Comparison of ENCODE assay signal across 8 cellular contexts in the genomic region with DNA sequence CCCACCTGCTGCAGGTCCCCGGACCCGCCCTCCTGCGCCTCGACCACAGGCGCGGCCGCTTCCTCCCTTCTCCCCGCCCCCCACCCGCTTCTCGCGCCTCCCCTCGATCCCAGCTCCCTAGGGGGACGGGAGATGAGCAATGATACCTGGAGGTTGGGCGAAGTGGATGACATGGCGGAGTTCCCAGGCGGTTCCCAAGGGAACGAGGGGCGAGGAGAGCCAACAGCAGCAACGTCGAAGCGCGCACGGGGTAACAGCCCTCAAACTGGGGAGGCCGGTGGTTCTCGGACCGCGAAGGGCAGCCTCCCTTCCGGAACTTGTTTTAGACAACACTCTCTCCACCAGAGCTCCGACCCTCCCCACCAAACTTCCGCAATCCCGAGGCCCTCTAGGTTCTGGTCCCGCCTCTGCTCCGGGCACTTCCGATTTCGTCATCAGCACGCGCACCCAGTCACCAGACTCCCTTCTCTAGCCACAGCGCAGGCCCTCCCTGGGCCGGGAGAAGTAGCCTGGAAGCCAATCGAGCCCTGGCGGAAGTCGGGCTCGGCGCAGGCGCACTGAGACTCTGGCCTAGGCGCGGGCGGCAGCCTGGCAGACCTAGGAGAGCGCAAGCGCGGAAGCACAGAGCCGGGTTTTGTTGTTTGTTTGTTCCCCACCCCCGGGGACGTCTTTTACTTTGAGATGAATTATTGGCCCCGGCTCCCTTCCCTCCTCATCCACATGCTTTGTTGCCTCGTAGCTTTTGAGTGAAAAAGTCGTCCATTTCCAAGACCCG. TPM values are rescaled to one million over a fixed set of nuclear protein-coding genes. Genes with fewer than 3 reads are reported as not detected.
DNase-seq lines count a peak whose midpoint lies in the region; ATAC-seq and TF ChIP-seq lines count a peak whose summit lies in the region.

VPS4B (minus strand) TSS at position 390 of the 775 bp plus-strand sequence; CDS start at position 173, 217 bp downstream.

- peaks cover 0 to 2% of the 10 kb centered on the region in 2 donors for H3K9me3 Mint-ChIP-seq in natural killer cell

- no peak for TF ChIP-seq CTCF in natural killer cell (IDR thresholded peaks at IDR 0.05)

- no peaks in the 10 kb centered on the region for H3K36me3 Mint-ChIP-seq in natural killer cell

- peaks cover 19 to 28% of the 10 kb centered on the region in 2 donors for H3K4me1 Mint-ChIP-seq in natural killer cell

- intact Hi-C loops in natural killer cell (cut with micrococcal nuclease), result loop anchor here (1.0 to 5.0 kb wide), 6 partner anchors 55 to 900 kb away; partner anchors contain the start of genes KDSR, PHLPP1 and ZCCHC2

- DNase-seq in ELR (ENCODE audit: low read depth) (peak; percentile 99), H7 (peak; percentile 95), M059J (ENCODE audit: low read depth) (peak; percentile 99), SHP77 (lab: John Stamatoyannopoulos, UW) (peak; percentile 98 to 99), fibroblast of peridontal ligament (ENCODE audit: extremely low read depth) (peak; percentile 99), natural killer cell (peak; percentile 100)
- DNase-seq in activated effector memory CD4-positive, alpha-beta T cell treated with Interleukin-2 at 50 U/mL for 16 hours, result peak; percentile 100
- DNase-seq in stimulated activated naive CD4-positive, alpha-beta T cell treated with Interleukin-2 at 50 U/mL for 16 hours (lab: John Stamatoyannopoulos, UW), result peak; percentile 99

- peak within 1 kb of the TSS; percentile 96 for H3K4me3 Mint-ChIP-seq in natural killer cell

- ATAC-seq in natural killer cell, result peak; percentile 93 to 98 (median 94)

- no peaks in the 10 kb centered on the region for H3K36me3 ChIP-seq in H7 (replicated peaks; ENCODE audit: control insufficient read depth, insufficient read depth, low read length)

- no peaks in the 10 kb centered on the region for H3K27me3 ChIP-seq in H7 (ENCODE audit: control insufficient read depth, insufficient read depth, low read length)

- peak within 1 kb of the TSS; percentile 95 for H3K4me3 ChIP-seq in H7 (ENCODE audit: insufficient read depth, low read depth, low read length)

- peak within 1 kb of the TSS; percentile 97 for H3K27ac Mint-ChIP-seq in natural killer cell

- H3K27me3 Mint-ChIP-seq in natural killer cell (ENCODE audit: low read depth in 2 of 2), result peaks cover 3 to 5% of the 10 kb centered on the region in 2 donors

RNA-seq across cellular contexts. Expression of gene VPS4B, which starts in this region (rescaled TPM):
- 24.5 and 31.6 TPM in 2 replicates for total RNA-seq in H7 (2014; rRNA removed; shearing (Covaris generic))
- total RNA-seq in M059J (2014; rRNA removed; shearing (Covaris generic)), result 40.9 and 48.3 TPM in 2 replicates
- total RNA-seq in natural killer cell, result 100 to 1,000 TPM; 101 to 128 (median 107) TPM

Comparison
In these comparisons a context has a peak if more than half of its experiments do, and no peak if none do; other contexts are left out.
1. Peak in every context shown above with its lines: DNase-seq, ATAC-seq and H3K4me3 ChIP-seq.